2 cellular contexts compared by ENCODE assay signal in the genomic region with DNA sequence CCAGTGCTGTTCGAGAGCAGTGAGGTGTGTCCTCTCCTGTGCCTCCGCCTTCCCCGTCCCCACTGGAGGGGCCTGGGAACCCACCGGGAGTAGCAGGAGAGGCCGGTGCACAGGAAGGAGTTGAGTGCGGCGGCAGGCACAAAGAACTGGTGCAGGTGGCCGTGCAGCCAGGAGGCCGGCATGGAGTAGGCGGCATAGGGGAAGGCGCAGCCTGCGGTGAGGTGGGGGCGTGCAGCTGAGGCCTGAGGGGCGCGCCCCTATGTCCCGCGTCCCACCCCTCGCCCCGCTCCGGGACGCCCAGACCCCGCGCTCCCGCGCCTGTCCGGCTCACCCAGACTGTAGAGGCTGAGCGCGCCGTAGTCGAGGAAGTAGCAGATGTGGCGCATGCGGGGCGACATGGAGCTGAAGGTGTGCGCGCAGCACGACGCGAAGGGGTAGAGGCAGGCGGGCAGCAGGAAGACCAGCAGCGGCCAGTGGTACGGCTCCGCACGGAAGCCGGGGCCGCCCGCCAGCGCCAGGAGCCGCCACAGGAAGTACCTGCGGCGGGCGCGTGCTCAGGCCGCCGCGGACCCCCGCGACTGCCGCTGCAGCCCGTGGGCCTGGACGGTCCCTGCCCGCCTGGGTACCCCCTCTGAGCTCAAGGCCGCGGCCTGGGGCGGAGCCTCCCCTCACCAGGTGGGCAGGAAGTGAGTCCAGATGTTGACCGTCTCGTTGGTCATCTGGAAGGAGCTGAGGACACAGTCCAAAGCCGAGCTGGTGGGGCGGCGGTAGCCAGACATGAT.
TF ChIP-seq lines count a peak whose summit lies in the region.

No MANE protein-coding gene starts in this region.

TF ChIP-seq in SK-N-SH, 30 proteins besides CTCF, POLR2A, EP300 and RAD21 (continued from another document):
- no peak for TF ChIP-seq RCOR1 (IDR thresholded peaks at IDR 0.05; ENCODE audit: low read length)
- TF ChIP-seq POLR2AphosphoS5 (IDR thresholded peaks at IDR 0.05; ENCODE audit: low read depth, low read length): no peak
- TF ChIP-seq, protein P1, sequence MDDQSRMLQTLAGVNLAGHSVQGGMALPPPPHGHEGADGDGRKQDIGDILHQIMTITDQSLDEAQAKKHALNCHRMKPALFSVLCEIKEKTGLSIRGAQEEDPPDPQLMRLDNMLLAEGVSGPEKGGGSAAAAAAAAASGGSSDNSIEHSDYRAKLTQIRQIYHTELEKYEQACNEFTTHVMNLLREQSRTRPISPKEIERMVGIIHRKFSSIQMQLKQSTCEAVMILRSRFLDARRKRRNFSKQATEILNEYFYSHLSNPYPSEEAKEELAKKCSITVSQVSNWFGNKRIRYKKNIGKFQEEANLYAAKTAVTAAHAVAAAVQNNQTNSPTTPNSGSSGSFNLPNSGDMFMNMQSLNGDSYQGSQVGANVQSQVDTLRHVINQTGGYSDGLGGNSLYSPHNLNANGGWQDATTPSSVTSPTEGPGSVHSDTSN (IDR thresholded peaks at IDR 0.05): no peak
- TF ChIP-seq RXRA (IDR thresholded peaks at IDR 0.05; ENCODE audit: borderline replicate concordance, low read depth): no peak
- TF ChIP-seq EZH2phosphoT487 (IDR thresholded peaks at IDR 0.05; ENCODE audit: borderline replicate concordance, low read depth): no peak
- TF ChIP-seq YY1 (IDR thresholded peaks at IDR 0.05; ENCODE audit: low read depth): no peak
- TF ChIP-seq, protein P2, sequence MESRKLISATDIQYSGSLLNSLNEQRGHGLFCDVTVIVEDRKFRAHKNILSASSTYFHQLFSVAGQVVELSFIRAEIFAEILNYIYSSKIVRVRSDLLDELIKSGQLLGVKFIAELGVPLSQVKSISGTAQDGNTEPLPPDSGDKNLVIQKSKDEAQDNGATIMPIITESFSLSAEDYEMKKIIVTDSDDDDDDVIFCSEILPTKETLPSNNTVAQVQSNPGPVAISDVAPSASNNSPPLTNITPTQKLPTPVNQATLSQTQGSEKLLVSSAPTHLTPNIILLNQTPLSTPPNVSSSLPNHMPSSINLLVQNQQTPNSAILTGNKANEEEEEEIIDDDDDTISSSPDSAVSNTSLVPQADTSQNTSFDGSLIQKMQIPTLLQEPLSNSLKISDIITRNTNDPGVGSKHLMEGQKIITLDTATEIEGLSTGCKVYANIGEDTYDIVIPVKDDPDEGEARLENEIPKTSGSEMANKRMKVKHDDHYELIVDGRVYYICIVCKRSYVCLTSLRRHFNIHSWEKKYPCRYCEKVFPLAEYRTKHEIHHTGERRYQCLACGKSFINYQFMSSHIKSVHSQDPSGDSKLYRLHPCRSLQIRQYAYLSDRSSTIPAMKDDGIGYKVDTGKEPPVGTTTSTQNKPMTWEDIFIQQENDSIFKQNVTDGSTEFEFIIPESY (IDR thresholded peaks at IDR 0.05; ENCODE audit: borderline replicate concordance, low read depth): no peak
- no peak for TF ChIP-seq NRF1 (IDR thresholded peaks at IDR 0.05; ENCODE audit: low read depth, low read length)
- TF ChIP-seq SIN3A (IDR thresholded peaks at IDR 0.05; ENCODE audit: borderline replicate concordance, low read depth, low read length): no peak
- TF ChIP-seq ELF1 (IDR thresholded peaks at IDR 0.05): no peak
- no peak for TF ChIP-seq FOXM1 (IDR thresholded peaks at IDR 0.05; ENCODE audit: low read depth)
- no peak for TF ChIP-seq TCF12 (IDR thresholded peaks at IDR 0.05)

TF ChIP-seq in SK-N-SH treated with all-trans-retinoic acid at 6 μM for 48 hours, 23 proteins besides CTCF, POLR2A, EP300 and RAD21 (continued from another document):
- no peak for TF ChIP-seq CSDC2 (CRISPR knock-in tag; IDR thresholded peaks at IDR 0.05)
- TF ChIP-seq ZNF8 (CRISPR knock-in tag; IDR thresholded peaks at IDR 0.05): no peak
- no peak for TF ChIP-seq OSR1 (CRISPR knock-in tag; IDR thresholded peaks at IDR 0.05)
- no peak for TF ChIP-seq ISL1 (CRISPR knock-in tag; IDR thresholded peaks at IDR 0.05)
- no peak for TF ChIP-seq RARB (CRISPR knock-in tag; IDR thresholded peaks at IDR 0.05)
- TF ChIP-seq SNAI2 (CRISPR knock-in tag; IDR thresholded peaks at IDR 0.05): no peak
- no peak for TF ChIP-seq ZFP3 (CRISPR knock-in tag; IDR thresholded peaks at IDR 0.05)
- no peak for TF ChIP-seq ZNF70 (CRISPR knock-in tag; IDR thresholded peaks at IDR 0.05)
- TF ChIP-seq, protein P3, sequence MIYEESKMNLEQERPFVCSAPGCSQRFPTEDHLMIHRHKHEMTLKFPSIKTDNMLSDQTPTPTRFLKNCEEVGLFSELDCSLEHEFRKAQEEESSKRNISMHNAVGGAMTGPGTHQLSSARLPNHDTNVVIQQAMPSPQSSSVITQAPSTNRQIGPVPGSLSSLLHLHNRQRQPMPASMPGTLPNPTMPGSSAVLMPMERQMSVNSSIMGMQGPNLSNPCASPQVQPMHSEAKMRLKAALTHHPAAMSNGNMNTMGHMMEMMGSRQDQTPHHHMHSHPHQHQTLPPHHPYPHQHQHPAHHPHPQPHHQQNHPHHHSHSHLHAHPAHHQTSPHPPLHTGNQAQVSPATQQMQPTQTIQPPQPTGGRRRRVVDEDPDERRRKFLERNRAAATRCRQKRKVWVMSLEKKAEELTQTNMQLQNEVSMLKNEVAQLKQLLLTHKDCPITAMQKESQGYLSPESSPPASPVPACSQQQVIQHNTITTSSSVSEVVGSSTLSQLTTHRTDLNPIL (CRISPR knock-in tag; IDR thresholded peaks at IDR 0.05; ENCODE audit: low read depth): no peak
- TF ChIP-seq ZC3H10 (CRISPR knock-in tag; IDR thresholded peaks at IDR 0.05): no peak
- no peak for TF ChIP-seq TOX (CRISPR knock-in tag; IDR thresholded peaks at IDR 0.05; ENCODE audit: borderline replicate concordance)
- TF ChIP-seq, protein P4, sequence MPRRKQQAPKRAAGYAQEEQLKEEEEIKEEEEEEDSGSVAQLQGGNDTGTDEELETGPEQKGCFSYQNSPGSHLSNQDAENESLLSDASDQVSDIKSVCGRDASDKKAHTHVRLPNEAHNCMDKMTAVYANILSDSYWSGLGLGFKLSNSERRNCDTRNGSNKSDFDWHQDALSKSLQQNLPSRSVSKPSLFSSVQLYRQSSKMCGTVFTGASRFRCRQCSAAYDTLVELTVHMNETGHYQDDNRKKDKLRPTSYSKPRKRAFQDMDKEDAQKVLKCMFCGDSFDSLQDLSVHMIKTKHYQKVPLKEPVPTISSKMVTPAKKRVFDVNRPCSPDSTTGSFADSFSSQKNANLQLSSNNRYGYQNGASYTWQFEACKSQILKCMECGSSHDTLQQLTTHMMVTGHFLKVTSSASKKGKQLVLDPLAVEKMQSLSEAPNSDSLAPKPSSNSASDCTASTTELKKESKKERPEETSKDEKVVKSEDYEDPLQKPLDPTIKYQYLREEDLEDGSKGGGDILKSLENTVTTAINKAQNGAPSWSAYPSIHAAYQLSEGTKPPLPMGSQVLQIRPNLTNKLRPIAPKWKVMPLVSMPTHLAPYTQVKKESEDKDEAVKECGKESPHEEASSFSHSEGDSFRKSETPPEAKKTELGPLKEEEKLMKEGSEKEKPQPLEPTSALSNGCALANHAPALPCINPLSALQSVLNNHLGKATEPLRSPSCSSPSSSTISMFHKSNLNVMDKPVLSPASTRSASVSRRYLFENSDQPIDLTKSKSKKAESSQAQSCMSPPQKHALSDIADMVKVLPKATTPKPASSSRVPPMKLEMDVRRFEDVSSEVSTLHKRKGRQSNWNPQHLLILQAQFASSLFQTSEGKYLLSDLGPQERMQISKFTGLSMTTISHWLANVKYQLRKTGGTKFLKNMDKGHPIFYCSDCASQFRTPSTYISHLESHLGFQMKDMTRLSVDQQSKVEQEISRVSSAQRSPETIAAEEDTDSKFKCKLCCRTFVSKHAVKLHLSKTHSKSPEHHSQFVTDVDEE (CRISPR knock-in tag; IDR thresholded peaks at IDR 0.05): no peak
- TF ChIP-seq ZFP30 (CRISPR knock-in tag; IDR thresholded peaks at IDR 0.05): no peak
- TF ChIP-seq PPARA (CRISPR knock-in tag; IDR thresholded peaks at IDR 0.05; ENCODE audit: borderline replicate concordance): no peak
- TF ChIP-seq ZNF565 (CRISPR knock-in tag; conservative IDR thresholded peaks at IDR 0.05; ENCODE audit: low read depth): no peak
- no peak for TF ChIP-seq TCF4 (CRISPR knock-in tag; IDR thresholded peaks at IDR 0.05; ENCODE audit: borderline replicate concordance)
- TF ChIP-seq, protein P5, sequence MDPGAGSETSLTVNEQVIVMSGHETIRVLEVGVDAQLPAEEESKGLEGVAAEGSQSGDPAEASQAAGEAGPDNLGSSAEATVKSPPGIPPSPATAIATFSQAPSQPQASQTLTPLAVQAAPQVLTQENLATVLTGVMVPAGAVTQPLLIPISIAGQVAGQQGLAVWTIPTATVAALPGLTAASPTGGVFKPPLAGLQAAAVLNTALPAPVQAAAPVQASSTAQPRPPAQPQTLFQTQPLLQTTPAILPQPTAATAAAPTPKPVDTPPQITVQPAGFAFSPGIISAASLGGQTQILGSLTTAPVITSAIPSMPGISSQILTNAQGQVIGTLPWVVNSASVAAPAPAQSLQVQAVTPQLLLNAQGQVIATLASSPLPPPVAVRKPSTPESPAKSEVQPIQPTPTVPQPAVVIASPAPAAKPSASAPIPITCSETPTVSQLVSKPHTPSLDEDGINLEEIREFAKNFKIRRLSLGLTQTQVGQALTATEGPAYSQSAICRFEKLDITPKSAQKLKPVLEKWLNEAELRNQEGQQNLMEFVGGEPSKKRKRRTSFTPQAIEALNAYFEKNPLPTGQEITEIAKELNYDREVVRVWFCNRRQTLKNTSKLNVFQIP (CRISPR knock-in tag; IDR thresholded peaks at IDR 0.05; ENCODE audit: borderline replicate concordance, low read depth): no peak
- TF ChIP-seq, protein P6, sequence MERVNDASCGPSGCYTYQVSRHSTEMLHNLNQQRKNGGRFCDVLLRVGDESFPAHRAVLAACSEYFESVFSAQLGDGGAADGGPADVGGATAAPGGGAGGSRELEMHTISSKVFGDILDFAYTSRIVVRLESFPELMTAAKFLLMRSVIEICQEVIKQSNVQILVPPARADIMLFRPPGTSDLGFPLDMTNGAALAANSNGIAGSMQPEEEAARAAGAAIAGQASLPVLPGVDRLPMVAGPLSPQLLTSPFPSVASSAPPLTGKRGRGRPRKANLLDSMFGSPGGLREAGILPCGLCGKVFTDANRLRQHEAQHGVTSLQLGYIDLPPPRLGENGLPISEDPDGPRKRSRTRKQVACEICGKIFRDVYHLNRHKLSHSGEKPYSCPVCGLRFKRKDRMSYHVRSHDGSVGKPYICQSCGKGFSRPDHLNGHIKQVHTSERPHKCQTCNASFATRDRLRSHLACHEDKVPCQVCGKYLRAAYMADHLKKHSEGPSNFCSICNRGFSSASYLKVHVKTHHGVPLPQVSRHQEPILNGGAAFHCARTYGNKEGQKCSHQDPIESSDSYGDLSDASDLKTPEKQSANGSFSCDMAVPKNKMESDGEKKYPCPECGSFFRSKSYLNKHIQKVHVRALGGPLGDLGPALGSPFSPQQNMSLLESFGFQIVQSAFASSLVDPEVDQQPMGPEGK (CRISPR knock-in tag; IDR thresholded peaks at IDR 0.05; ENCODE audit: borderline replicate concordance): no peak
